ENCODE assay signal across 8 cellular contexts in the genomic region with DNA sequence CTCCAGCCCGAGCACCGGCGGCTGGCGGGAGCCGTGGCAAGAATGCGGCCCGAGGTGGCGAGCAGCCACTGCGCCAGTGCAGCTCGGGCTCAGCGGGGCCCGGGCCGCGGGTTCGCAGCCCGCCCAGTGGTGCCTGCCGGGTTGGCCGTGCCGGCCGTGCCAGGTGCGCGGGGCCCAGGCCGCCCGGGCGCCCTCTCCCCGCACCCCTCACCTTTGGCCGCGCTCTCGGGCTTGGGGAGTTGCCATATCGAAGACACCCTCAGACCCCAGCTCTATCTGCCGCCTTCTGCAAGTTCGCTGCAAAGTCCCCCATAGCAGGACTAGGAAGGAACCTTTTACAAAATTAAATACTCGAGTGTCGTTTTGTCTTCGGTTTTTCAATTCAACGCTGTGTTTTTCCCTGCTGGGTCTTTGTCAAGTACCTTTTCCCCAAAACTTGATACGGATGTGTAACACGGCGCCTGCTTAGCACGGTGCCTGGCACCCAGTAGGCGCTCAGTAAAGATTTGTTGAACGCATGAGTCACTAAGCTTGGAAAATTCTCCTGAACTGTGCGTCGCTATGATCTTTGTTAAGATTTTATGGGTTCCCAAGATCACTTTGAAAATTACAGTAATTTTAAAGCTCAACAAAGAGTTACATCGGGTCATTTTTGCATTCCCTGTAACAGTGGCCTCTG. TPM values are rescaled to one million over a fixed set of nuclear protein-coding genes. Genes with fewer than 3 reads are reported as not detected.
DNase-seq lines count a peak whose midpoint lies in the region; ATAC-seq and TF ChIP-seq lines count a peak whose summit lies in the region.

No MANE protein-coding gene starts in this region.

- no peak for TF ChIP-seq CTCF in CD8-positive, alpha-beta T cell (IDR thresholded peaks at IDR 0.05)
- TF ChIP-seq CTCF in HCT116 (IDR thresholded peaks at IDR 0.05 in 2 of 3, conservative IDR thresholded peaks at IDR 0.05 in 1 of 3; ENCODE audit: borderline replicate concordance in 1 of 3, insufficient read depth in 1 of 3, low read depth in 2 of 3, low read length in 2 of 3) (no peak), WI38 (IDR thresholded peaks at IDR 0.05; ENCODE audit: low read depth, low read length) (no peak), glutamatergic neuron (IDR thresholded peaks at IDR 0.05; ENCODE audit: partially characterized antibody, unreplicated experiment) (no peak)

- peak overlapping the region; percentile 13 for H2BK12ac ChIP-seq in trophoblast cell (ENCODE audit: low read length)

- peak overlapping the region; percentile 89 for H4K91ac ChIP-seq in trophoblast cell (ENCODE audit: low read depth, low read length)

- no peak for ATAC-seq in CD8-positive, alpha-beta T cell
- ATAC-seq in HCT116 (peak; percentile 62), HG02885 (IDR thresholded peaks at IDR 0.05; ENCODE audit: poor library complexity, unreplicated experiment) (no peak), GM21576 (IDR thresholded peaks at IDR 0.05; ENCODE audit: unreplicated experiment) (no peak)

- H3K9ac ChIP-seq in HCT116 (ENCODE audit: low read length) = peak overlapping the region; percentile 85
- peak overlapping the region; percentile 57 for H3K9ac ChIP-seq in trophoblast cell (ENCODE audit: low read length)

- TF ChIP-seq RAD21 in HCT116 (IDR thresholded peaks at IDR 0.05; ENCODE audit: low read depth) = no peak

- peak overlapping the region; percentile 96 for H3K4me3 Mint-ChIP-seq in CD8-positive, alpha-beta T cell
- H3K4me3 Mint-ChIP-seq in glutamatergic neuron (ENCODE audit: unreplicated experiment) = peak overlapping the region; percentile 93

- H3K36me3 Mint-ChIP-seq in CD8-positive, alpha-beta T cell = peaks cover 24% of the 10 kb centered on the region
- no peaks in the 10 kb centered on the region for H3K36me3 Mint-ChIP-seq in glutamatergic neuron (ENCODE audit: unreplicated experiment)

- no CpG with 5 or more reads among the region's 45 CpGs for WGBS in trophoblast cell (ENCODE audit: extremely low coverage, insufficient coverage, insufficient read length)

- H3K27me3 ChIP-seq in CD8-positive, alpha-beta T cell (ENCODE audit: insufficient read depth, low read length) = no peaks in the 10 kb centered on the region
- H3K27me3 ChIP-seq in HCT116 (ENCODE audit: insufficient read depth, low read length) (no peaks in the 10 kb centered on the region), trophoblast cell (ENCODE audit: insufficient read depth, low read length) (no peaks in the 10 kb centered on the region)

- H3K27ac ChIP-seq in CD8-positive, alpha-beta T cell (ENCODE audit: low read depth, low read length) = peak overlapping the region; percentile 79
- H3K27ac ChIP-seq in HCT116 (ENCODE audit: low read depth, low read length) (peak overlapping the region; percentile 69), trophoblast cell (ENCODE audit: low read depth, low read length) (peak overlapping the region; percentile 71)

- H2BK120ac ChIP-seq in trophoblast cell (ENCODE audit: insufficient read depth, low read length, poor library complexity) = peak overlapping the region; percentile 70

- no TSS peak for BruUV-seq in HCT116 (replicated peaks; lab: Mats Ljungman, UMichigan)

- no peaks in the 10 kb centered on the region for H3K9me3 Mint-ChIP-seq in CD8-positive, alpha-beta T cell
- H3K9me3 Mint-ChIP-seq in glutamatergic neuron (ENCODE audit: unreplicated experiment) = peaks cover 5% of the 10 kb centered on the region

- no peaks in the 10 kb centered on the region for H3K36me3 ChIP-seq in CD8-positive, alpha-beta T cell (ENCODE audit: insufficient read depth, low read length)
- no peaks in the 10 kb centered on the region for H3K36me3 ChIP-seq in HCT116 (ENCODE audit: control insufficient read depth in 1 of 2, insufficient read depth in 2 of 2, low read length in 2 of 2)
- peaks cover 0 to 3% of the 10 kb centered on the region in 2 experiments for H3K36me3 ChIP-seq in trophoblast cell (ENCODE audit: control insufficient read depth in 1 of 2, insufficient read depth in 2 of 2, low read length in 2 of 2)

- peak overlapping the region; percentile 45 for H3K18ac ChIP-seq in trophoblast cell (ENCODE audit: low read length)

- peak overlapping the region; percentile 88 for H4K12ac ChIP-seq in trophoblast cell (ENCODE audit: low read depth, low read length)

- H2AFZ ChIP-seq in HCT116 (ENCODE audit: low read depth, low read length, poor library complexity, severe bottlenecking) = no peak overlapping the region
- peak overlapping the region; percentile 92 for H2AFZ ChIP-seq in trophoblast cell (ENCODE audit: insufficient read depth, low read length, poor library complexity)

- no peak overlapping the region for H3K23ac ChIP-seq in trophoblast cell (ENCODE audit: low read length)

- DNase-seq in CD8-positive, alpha-beta T cell = no peak
- DNase-seq in HCT116 (ENCODE audit: low read depth, low spot score) (no peak), glutamatergic neuron (no peak), trophoblast cell (peak in 1 of 2 donors; percentile 11), epidermal melanocyte (ENCODE audit: insufficient read length, low spot score) (no peak)

- RAD21 ChIA-PET in HCT116 (lab: Charles Lee; ENCODE audit: low non-redundant PET in 1 of 2, low total read pairs in 2 of 2, uncharacterized antibody in 2 of 2, unreplicated experiment in 2 of 2) = interaction anchor here in 1 of 2 experiments (0.7 kb wide), 1 partner anchor 50 kb away, joined by 3 read pairs; no protein-coding TSS in a partner anchor

- H3K4ac ChIP-seq in trophoblast cell (ENCODE audit: low read depth, low read length) = peak overlapping the region; percentile 59

- peak overlapping the region; percentile 90 for H3K14ac ChIP-seq in trophoblast cell (ENCODE audit: low read length)

- H3K4me1 ChIP-seq in CD8-positive, alpha-beta T cell (ENCODE audit: insufficient read depth, low read length) = peaks cover 34% of the 10 kb centered on the region
- H3K4me1 ChIP-seq in HCT116 (ENCODE audit: control insufficient read depth in 1 of 2, insufficient read depth in 2 of 2, low read length in 2 of 2) (peaks cover 10 to 22% of the 10 kb centered on the region in 2 experiments), trophoblast cell (ENCODE audit: control insufficient read depth in 1 of 2, insufficient read depth in 2 of 2, low read length in 2 of 2) (no peaks in the 10 kb centered on the region)

- CTCF ChIA-PET in CD8-positive, alpha-beta T cell (lab: Charles Lee) = interaction anchor here (1.0 to 1.7 kb wide), 7 partner anchors 9 to 220 kb away, joined by 3 to 6 read pairs (median 3); a partner anchor contains a TSS
- CTCF ChIA-PET in HCT116 (lab: Charles Lee) = interaction anchor here (0.9 to 1.0 kb wide), 2 partner anchors 220 kb away, joined by 4 read pairs; no protein-coding TSS in a partner anchor

- H3K9me3 ChIP-seq in CD8-positive, alpha-beta T cell (ENCODE audit: low read length) = no peaks in the 10 kb centered on the region
- H3K9me3 ChIP-seq in HCT116 (ENCODE audit: control insufficient read depth in 1 of 2, insufficient read depth in 1 of 2, low read depth in 1 of 2, low read length in 2 of 2) (no peaks in the 10 kb centered on the region), trophoblast cell (ENCODE audit: insufficient read depth, low read depth, low read length) (no peaks in the 10 kb centered on the region)

- peaks cover 11% of the 10 kb centered on the region for H3K79me1 ChIP-seq in trophoblast cell (ENCODE audit: low read length)

- peaks cover 52% of the 10 kb centered on the region for H3K4me1 Mint-ChIP-seq in CD8-positive, alpha-beta T cell (ENCODE audit: low read depth)
- H3K4me1 Mint-ChIP-seq in glutamatergic neuron (ENCODE audit: low read depth, unreplicated experiment) = peaks cover 4% of the 10 kb centered on the region

- no peak for TF ChIP-seq POLR2A in HCT116 (IDR thresholded peaks at IDR 0.05; ENCODE audit: borderline replicate concordance, extremely low read depth, insufficient read depth, insufficient read length)

- H4K20me1 ChIP-seq in HCT116 (ENCODE audit: insufficient read depth) = no peaks in the 10 kb centered on the region

- peak overlapping the region; percentile 88 for H3K27ac Mint-ChIP-seq in CD8-positive, alpha-beta T cell
- peak overlapping the region; percentile 90 for H3K27ac Mint-ChIP-seq in glutamatergic neuron (ENCODE audit: unreplicated experiment)

- H2BK5ac ChIP-seq in trophoblast cell (ENCODE audit: low read depth, low read length, poor library complexity) = peak overlapping the region; percentile 49

- H3K79me2 ChIP-seq in HCT116 (ENCODE audit: insufficient read depth, low read length) = peaks cover 7% of the 10 kb centered on the region; the same call in 1 of the 2 replicates
- H3K79me2 ChIP-seq in trophoblast cell (ENCODE audit: control insufficient read depth, insufficient read depth, low read length, poor library complexity) = peaks cover 11% of the 10 kb centered on the region

- no peaks in the 10 kb centered on the region for H3K27me3 Mint-ChIP-seq in CD8-positive, alpha-beta T cell (ENCODE audit: low read depth)
- H3K27me3 Mint-ChIP-seq in glutamatergic neuron (ENCODE audit: unreplicated experiment) = peaks cover 2% of the 10 kb centered on the region

- H3K4me3 ChIP-seq in CD8-positive, alpha-beta T cell (ENCODE audit: low read depth, low read length) = peak overlapping the region; percentile 64
- H3K4me3 ChIP-seq in HCT116 (replicated peaks in 1 of 2; ENCODE audit: low read depth in 1 of 2, low read length in 2 of 2) = peak overlapping the region; percentile 98
- H3K4me3 ChIP-seq in WI38 (ENCODE audit: low read depth, low read length) = peak overlapping the region; percentile 81
- H3K4me3 ChIP-seq in trophoblast cell (ENCODE audit: low read depth, low read length) = peak overlapping the region; percentile 89

- H2AK5ac ChIP-seq in trophoblast cell (ENCODE audit: low read length) = no peak overlapping the region

- POLR2A ChIA-PET in CD8-positive, alpha-beta T cell (lab: Charles Lee) = interaction anchor here (0.5 to 3.5 kb wide), 19 partner anchors 9 to 864 kb away, joined by 3 to 21 read pairs (median 5); a partner anchor contains a TSS
- POLR2A ChIA-PET in HCT116 (lab: Charles Lee) = interaction anchor here (1.0 to 1.3 kb wide), 4 partner anchors 12 to 220 kb away, joined by 3 to 4 read pairs (median 4); no protein-coding TSS in a partner anchor

- peak overlapping the region; percentile 90 for H3K4me2 ChIP-seq in HCT116 (ENCODE audit: low read length)
- peak overlapping the region; percentile 71 for H3K4me2 ChIP-seq in trophoblast cell (ENCODE audit: low read length)

- peak overlapping the region; percentile 86 for H4K8ac ChIP-seq in trophoblast cell (ENCODE audit: low read depth, low read length)

- H3K9me2 ChIP-seq in HCT116 (ENCODE audit: insufficient read depth) = no peaks in the 10 kb centered on the region

- intact Hi-C loops in CD8-positive, alpha-beta T cell (cut with DNase I, micrococcal nuclease) = loop anchor here (2.0 to 10.0 kb wide), 14 partner anchors 35 to 1873 kb away; a partner anchor contains a TSS
- intact Hi-C loops in HCT116 (cut with micrococcal nuclease) = loop anchor here (10.0 kb wide), 2 partner anchors 193 to 217 kb away; a partner anchor contains a TSS

RNA-seq across cellular contexts. Expression of a gene that starts 0.7 kb away (rescaled TPM):
- total RNA-seq in CD8-positive, alpha-beta T cell = 1 to 10 TPM; 4.5 to 5.8 TPM
- total RNA-seq in HCT116 (2021; ENCODE audit: unreplicated experiment) (17.4 TPM), glutamatergic neuron (ENCODE audit: unreplicated experiment) (40.5 TPM)
- polyA plus RNA-seq in HCT116 (2012) = 11.5 TPM in 2 replicates
- polyA plus RNA-seq in trophoblast cell (2013) = 17.5 and 18.8 TPM in 2 replicates

RNA-seq across cellular contexts. Expression of a gene that starts 0.9 kb away (rescaled TPM):
- 10 to 100 TPM; 20.1 to 22.5 TPM for total RNA-seq in CD8-positive, alpha-beta T cell
- total RNA-seq in HCT116 (2021; ENCODE audit: unreplicated experiment) (15.2 TPM), glutamatergic neuron (ENCODE audit: unreplicated experiment) (58.9 TPM)
- polyA plus RNA-seq in HCT116 (2012) = 5.5 and 7.8 TPM in 2 replicates
- 8.6 and 8.9 TPM in 2 replicates for polyA plus RNA-seq in trophoblast cell (2013)
